9 cellular contexts compared by ENCODE assay signal in genomic region chr10:124186956-124187355, GRCh38.
"Had no signal": no experiment of that assay in that cellular context is flagged by ENCODE, and none has a peak within 500 bp of the region (broad histone marks: within the 10 kb centered on the region; RNA-seq: fewer than 3 reads in every experiment).

No MANE protein-coding gene starts in this region.

- H3K4me3 ChIP-seq: GM23248, HAP-1 had no signal

- H3K4me1 ChIP-seq: HAP-1 had no signal

- H3K27ac ChIP-seq: GM23248, HL-60 had no signal

- H3K27ac Mint-ChIP-seq: HFFc6, IgD-negative memory B cell had no signal

- H3K36me3 ChIP-seq: HAP-1 had no signal

- DNase-seq: GM23248, GOT3, H7, HFFc6 had no signal

- ATAC-seq: HCT116, HepG2 had no signal

- H3K9me3 ChIP-seq: HAP-1 had no signal

- H3K4me3 Mint-ChIP-seq: HFFc6, IgD-negative memory B cell had no signal

- H3K4me1 Mint-ChIP-seq: IgD-negative memory B cell had no signal
